Comparison of ENCODE assay signal across 29 cellular contexts in genomic region chr10:117284726-117285494, GRCh38. TPM values are rescaled to one million over a fixed set of nuclear protein-coding genes. Genes with fewer than 3 reads are reported as not detected.
"Had no signal": no experiment of that assay in that cellular context is flagged by ENCODE, and none has a peak within 500 bp of the region (broad histone marks: within the 10 kb centered on the region; RNA-seq: fewer than 3 reads in every experiment).

No MANE protein-coding gene starts in this region.

- H3K9me3 Mint-ChIP-seq: dendritic cell treated with granulocyte-macrophage colony-stimulating factor and Interleukin-4, amounts not matched to agents 40 ng/mL and 50 ng/mL, for 4 days; endodermal cell; naive B cell; natural killer cell treated with Interleukin-12 subunit alpha and Interleukin-12 subunit beta and Interleukin-15 and Interleukin-18, amount 100 ng/mL, for 72 hours; neural crest cell; stimulated activated effector memory CD8-positive, alpha-beta T cell treated with anti-CD3 and anti-CD28 coated beads, Interleukin-12 subunit alpha, Interleukin-12 subunit beta, amount 100 ng/mL, for 72 hours; type B pancreatic cell had no signal

- H3K4me1 ChIP-seq: colonic mucosa, esophagus squamous epithelium, lower lobe of right lung, right atrium auricular region, sigmoid colon, stomach, tibial artery had no signal

- H3K27me3 Mint-ChIP-seq: dendritic cell treated with granulocyte-macrophage colony-stimulating factor and Interleukin-4, amounts not matched to agents 40 ng/mL and 50 ng/mL, for 4 days; naive B cell; natural killer cell treated with Interleukin-12 subunit alpha and Interleukin-12 subunit beta and Interleukin-15 and Interleukin-18, amount 100 ng/mL, for 72 hours; progenitor cell of endocrine pancreas; type B pancreatic cell had no signal

- ATAC-seq: heart right ventricle; left ventricle myocardium superior; lower lobe of right lung; natural killer cell treated with Interleukin-12 subunit alpha and Interleukin-12 subunit beta and Interleukin-15 and Interleukin-18, amount 100 ng/mL, for 72 hours; stimulated activated effector memory CD8-positive, alpha-beta T cell treated with anti-CD3 and anti-CD28 coated beads, Interleukin-12 subunit alpha, Interleukin-12 subunit beta, amount 100 ng/mL, for 72 hours had no signal

- H3K9me3 ChIP-seq: colonic mucosa, esophagus squamous epithelium, heart right ventricle, lower lobe of right lung, right atrium auricular region, sigmoid colon, stomach, tibial artery had no signal

- H3K4me3 Mint-ChIP-seq: dendritic cell treated with granulocyte-macrophage colony-stimulating factor and Interleukin-4, amounts not matched to agents 40 ng/mL and 50 ng/mL, for 4 days; endodermal cell; naive B cell; natural killer cell treated with Interleukin-12 subunit alpha and Interleukin-12 subunit beta and Interleukin-15 and Interleukin-18, amount 100 ng/mL, for 72 hours; neural crest cell; stimulated activated effector memory CD8-positive, alpha-beta T cell treated with anti-CD3 and anti-CD28 coated beads, Interleukin-12 subunit alpha, Interleukin-12 subunit beta, amount 100 ng/mL, for 72 hours; type B pancreatic cell had no signal

- H3K27me3 ChIP-seq: colonic mucosa, esophagus squamous epithelium, heart right ventricle, right atrium auricular region, sigmoid colon, stomach, tibial artery had no signal

- H3K27ac Mint-ChIP-seq: dendritic cell treated with granulocyte-macrophage colony-stimulating factor and Interleukin-4, amounts not matched to agents 40 ng/mL and 50 ng/mL, for 4 days; endodermal cell; naive B cell; natural killer cell treated with Interleukin-12 subunit alpha and Interleukin-12 subunit beta and Interleukin-15 and Interleukin-18, amount 100 ng/mL, for 72 hours; progenitor cell of endocrine pancreas; stimulated activated effector memory CD8-positive, alpha-beta T cell treated with anti-CD3 and anti-CD28 coated beads, Interleukin-12 subunit alpha, Interleukin-12 subunit beta, amount 100 ng/mL, for 72 hours; type B pancreatic cell had no signal

- H3K4me3 ChIP-seq: colonic mucosa, esophagus squamous epithelium, heart right ventricle, lower lobe of right lung, right atrium auricular region, sigmoid colon, stomach, tibial artery had no signal

- H2AFZ ChIP-seq: parathyroid adenoma had no signal

- DNase-seq: colonic mucosa; effector CD8-positive, alpha-beta T cell; endodermal cell; erythroblast; esophagus squamous epithelium; foreskin melanocyte; glutamatergic neuron; heart right ventricle; hippocampal formation; islet precursor cell; left ventricle myocardium superior; lower lobe of right lung; naive B cell; sigmoid colon; stimulated activated CD4-positive, alpha-beta T cell treated with anti-CD3 and anti-CD28 coated beads, Interleukin-2, amount 100 ng/mL, for 24 hours; stimulated activated CD4-positive, alpha-beta T cell treated with anti-CD3 and anti-CD28 coated beads, Interleukin-4, amount 100 ng/mL, for 24 hours; stimulated activated naive CD4-positive, alpha-beta T cell treated with Interleukin-2 at 50 U/mL for 16 hours; stomach; tibial artery had no signal

- H3K27ac ChIP-seq: colonic mucosa, esophagus squamous epithelium, heart right ventricle, lower lobe of right lung, parathyroid adenoma, right atrium auricular region, sigmoid colon, stomach, tibial artery had no signal

- H3K36me3 ChIP-seq: colonic mucosa had no signal

- H3K9ac ChIP-seq: parathyroid adenoma had no signal

- H3K4me1 Mint-ChIP-seq: endodermal cell; naive B cell; stimulated activated effector memory CD8-positive, alpha-beta T cell treated with anti-CD3 and anti-CD28 coated beads, Interleukin-12 subunit alpha, Interleukin-12 subunit beta, amount 100 ng/mL, for 72 hours had no signal

RNA-seq across cellular contexts. Expression of gene SLC18A2, which starts 44.0 kb away (rescaled TPM):
- total RNA-seq: chondrocyte, osteoblast had no signal
